Comparison of ENCODE assay signal across 11 cellular contexts in genomic region chr15:67117356-67117755, GRCh38. TPM values are rescaled to one million over a fixed set of nuclear protein-coding genes. Genes with fewer than 3 reads are reported as not detected.
A peak's percentile ranks its signal among the peaks of the same experiment; 100 is the strongest.
DNase-seq lines count a peak whose midpoint lies in the region; ATAC-seq and TF ChIP-seq lines count a peak whose summit lies in the region.
"Had no signal": no experiment of that assay in that cellular context is flagged by ENCODE, and none has a peak within 500 bp of the region (broad histone marks: within the 10 kb centered on the region; RNA-seq: fewer than 3 reads in every experiment).

No MANE protein-coding gene starts in this region.

- DNase-seq in choroid plexus epithelial cell (ENCODE audit: low read depth): peak; percentile 66
- DNase-seq in naive thymus-derived CD8-positive, alpha-beta T cell: no peak
- no peak for DNase-seq in cortex of kidney (lab: John Stamatoyannopoulos, UW)
- DNase-seq in glutamatergic neuron: no peak
- DNase-seq: nucleus accumbens, SHP77 treated with DMSO at 0.1 percent for 48 hours had no signal

- peaks cover 94% of the 10 kb centered on the region for H4K20me1 ChIP-seq in BLaER1

- H3K4me1 ChIP-seq in BLaER1: peaks cover 94% of the 10 kb centered on the region

- TF ChIP-seq CTCF in choroid plexus epithelial cell (conservative IDR thresholded peaks at IDR 0.05; ENCODE audit: low read depth, low read length) (no peak), glutamatergic neuron (IDR thresholded peaks at IDR 0.05; ENCODE audit: partially characterized antibody, unreplicated experiment) (no peak)

- peak overlapping the region; percentile 87 for H3K4me2 ChIP-seq in BLaER1

- H3K27me3 ChIP-seq in BLaER1: no peaks in the 10 kb centered on the region
- H3K27me3 ChIP-seq: esophagus muscularis mucosa had no signal

- H3K36me3 Mint-ChIP-seq in IgD-negative memory B cell: peaks cover 3% of the 10 kb centered on the region
- no peaks in the 10 kb centered on the region for H3K36me3 Mint-ChIP-seq in naive thymus-derived CD8-positive, alpha-beta T cell
- H3K36me3 Mint-ChIP-seq in glutamatergic neuron (ENCODE audit: unreplicated experiment): no peaks in the 10 kb centered on the region

- peak overlapping the region; percentile 19 to 79 (median 68) for H3K4me3 Mint-ChIP-seq in IgD-negative memory B cell
- H3K4me3 Mint-ChIP-seq in naive thymus-derived CD8-positive, alpha-beta T cell: peak overlapping the region in 1 of 10 donors; percentile 64
- no peak overlapping the region for H3K4me3 Mint-ChIP-seq in glutamatergic neuron (ENCODE audit: unreplicated experiment)

- peak overlapping the region; percentile 92 to 99 (median 96) for H3K27ac Mint-ChIP-seq in IgD-negative memory B cell
- peak overlapping the region in 7 of 10 donors; percentile 51 to 94 (median 74) for H3K27ac Mint-ChIP-seq in naive thymus-derived CD8-positive, alpha-beta T cell
- no peak overlapping the region for H3K27ac Mint-ChIP-seq in glutamatergic neuron (ENCODE audit: unreplicated experiment)

- 0 out of 2 replicates have a peak, but pooled peaks cover 4% of the 10 kb centered on the region for H3K9me3 ChIP-seq in BLaER1
- H3K9me3 ChIP-seq: esophagus muscularis mucosa had no signal

- peak overlapping the region; percentile 53 for H3K27ac ChIP-seq in BLaER1

- peak overlapping the region; percentile 54; the same call in 1 of the 2 replicates for H3K9ac ChIP-seq in BLaER1

- H3K4me3 ChIP-seq in BLaER1: peak overlapping the region; percentile 17; the same call in 1 of the 2 replicates
- no peak overlapping the region for H3K4me3 ChIP-seq in choroid plexus epithelial cell (ENCODE audit: low read depth, low read length)
- H3K4me3 ChIP-seq: esophagus muscularis mucosa had no signal

- POLR2A ChIA-PET in naive thymus-derived CD8-positive, alpha-beta T cell (lab: Charles Lee): interaction anchor here (1.1 to 1.6 kb wide), 2 partner anchors 9 to 16 kb away, joined by 4 to 5 read pairs; no protein-coding TSS in a partner anchor

- H3K4me1 Mint-ChIP-seq in IgD-negative memory B cell (peaks cover 64 to 83% (median 79%) of the 10 kb centered on the region in 3 donors), glutamatergic neuron (ENCODE audit: low read depth, unreplicated experiment) (no peaks in the 10 kb centered on the region)
- peaks cover 34 to 98% (median 73%) of the 10 kb centered on the region in 4 donors for H3K4me1 Mint-ChIP-seq in naive thymus-derived CD8-positive, alpha-beta T cell

- peaks cover 3% of the 10 kb centered on the region for H3K27me3 Mint-ChIP-seq in IgD-negative memory B cell
- H3K27me3 Mint-ChIP-seq in naive thymus-derived CD8-positive, alpha-beta T cell: no peaks in the 10 kb centered on the region
- peaks cover 2% of the 10 kb centered on the region for H3K27me3 Mint-ChIP-seq in glutamatergic neuron (ENCODE audit: unreplicated experiment)

- peaks cover 13% of the 10 kb centered on the region for H3K36me3 ChIP-seq in BLaER1
- H3K36me3 ChIP-seq: esophagus muscularis mucosa had no signal

- no peak for ATAC-seq in naive thymus-derived CD8-positive, alpha-beta T cell
- ATAC-seq in GM19397 (IDR thresholded peaks at IDR 0.05; ENCODE audit: unreplicated experiment) (no peak), GM21576 (IDR thresholded peaks at IDR 0.05; ENCODE audit: unreplicated experiment) (no peak)

- H3K9me3 Mint-ChIP-seq in IgD-negative memory B cell: no peaks in the 10 kb centered on the region
- H3K9me3 Mint-ChIP-seq in naive thymus-derived CD8-positive, alpha-beta T cell: no peaks in the 10 kb centered on the region
- H3K9me3 Mint-ChIP-seq in glutamatergic neuron (ENCODE audit: unreplicated experiment): peaks cover 2% of the 10 kb centered on the region

RNA-seq across cellular contexts. Expression of gene SMAD3, which starts 52.0 kb away (rescaled TPM):
- polyA plus RNA-seq in IgD-negative memory B cell: 32.4 TPM
- 10 to 100 TPM; 53.1 to 55.4 TPM for total RNA-seq in naive thymus-derived CD8-positive, alpha-beta T cell
- polyA plus RNA-seq in naive thymus-derived CD8-positive, alpha-beta T cell: 1 to 10 TPM in 2 of 3 donors, under 1 TPM in 1; 0.57 to 4.2 (median 1.7) TPM
- 5.0 TPM for total RNA-seq in glutamatergic neuron (ENCODE audit: unreplicated experiment)
